9 cellular contexts compared by ENCODE assay signal in genomic region chr13:24274452-24274971, GRCh38. TPM values are rescaled to one million over a fixed set of nuclear protein-coding genes. Genes with fewer than 3 reads are reported as not detected.
DNase-seq lines count a peak whose midpoint lies in the region; ATAC-seq and TF ChIP-seq lines count a peak whose summit lies in the region.
"Had no signal": no experiment of that assay in that cellular context is flagged by ENCODE, and none has a peak within 500 bp of the region (broad histone marks: within the 10 kb centered on the region; RNA-seq: fewer than 3 reads in every experiment).

No MANE protein-coding gene starts in this region.

- H3K27ac ChIP-seq in A673 (ENCODE audit: low read depth, low read length, poor library complexity, severe bottlenecking) (peak overlapping the region; percentile 97), lower lobe of right lung (peak overlapping the region; percentile 43)
- H3K27ac ChIP-seq: VCaP had no signal

- intact Hi-C loops in A673 (cut with micrococcal nuclease; ENCODE audit: unreplicated experiment) (no loop called here), lower lobe of right lung (cut with DNase I) (no loop called here)
- intact Hi-C loops in activated T-helper 1 cell treated with anti-CD3 and anti-CD28 coated beads, Interleukin-12 subunit alpha, Interleukin-12 subunit beta, Interleukin-2, Interleukin-4 antibody, amounts not matched to agents 30 ng/mL and 10 ng/mL and 1 ng/mL, durations not matched to agents 14 hours and 24 hours and 36 hours (cut with micrococcal nuclease) = loop anchor here (1.0 to 10.0 kb wide), 18 partner anchors 9 to 1780 kb away; partner anchors contain the start of genes ATP12A, MTMR6, NUP58 and SHISA2

- peak overlapping the region; percentile 93 for H3K27ac Mint-ChIP-seq in activated T-helper 1 cell treated with anti-CD3 and anti-CD28 coated beads, Interleukin-12 subunit alpha, Interleukin-12 subunit beta, Interleukin-2, Interleukin-4 antibody, amounts not matched to agents 30 ng/mL and 10 ng/mL and 1 ng/mL, durations not matched to agents 14 hours and 24 hours and 36 hours

- no peaks in the 10 kb centered on the region for H3K9me3 Mint-ChIP-seq in activated T-helper 1 cell treated with anti-CD3 and anti-CD28 coated beads, Interleukin-12 subunit alpha, Interleukin-12 subunit beta, Interleukin-2, Interleukin-4 antibody, amounts not matched to agents 30 ng/mL and 10 ng/mL and 1 ng/mL, durations not matched to agents 14 hours and 24 hours and 36 hours

- H3K4me3 ChIP-seq in A673 (ENCODE audit: low read depth, low read length, poor library complexity, severe bottlenecking) (peak overlapping the region; percentile 53), lower lobe of right lung (no peak overlapping the region)

- H3K4me1 Mint-ChIP-seq in activated T-helper 1 cell treated with anti-CD3 and anti-CD28 coated beads, Interleukin-12 subunit alpha, Interleukin-12 subunit beta, Interleukin-2, Interleukin-4 antibody, amounts not matched to agents 30 ng/mL and 10 ng/mL and 1 ng/mL, durations not matched to agents 14 hours and 24 hours and 36 hours (ENCODE audit: low read depth) = peaks cover 88% of the 10 kb centered on the region

- H3K36me3 Mint-ChIP-seq in activated T-helper 1 cell treated with anti-CD3 and anti-CD28 coated beads, Interleukin-12 subunit alpha, Interleukin-12 subunit beta, Interleukin-2, Interleukin-4 antibody, amounts not matched to agents 30 ng/mL and 10 ng/mL and 1 ng/mL, durations not matched to agents 14 hours and 24 hours and 36 hours (ENCODE audit: low read depth) = peaks cover 21% of the 10 kb centered on the region

- H3K27me3 ChIP-seq in A673 (replicated peaks; ENCODE audit: insufficient read depth, low read depth, low read length, poor library complexity) = no peaks in the 10 kb centered on the region
- H3K27me3 ChIP-seq in lower lobe of right lung (ENCODE audit: low read depth) = no peaks in the 10 kb centered on the region

- H3K27me3 Mint-ChIP-seq in activated T-helper 1 cell treated with anti-CD3 and anti-CD28 coated beads, Interleukin-12 subunit alpha, Interleukin-12 subunit beta, Interleukin-2, Interleukin-4 antibody, amounts not matched to agents 30 ng/mL and 10 ng/mL and 1 ng/mL, durations not matched to agents 14 hours and 24 hours and 36 hours (ENCODE audit: insufficient read depth) = no peaks in the 10 kb centered on the region

- H3K4me3 Mint-ChIP-seq in activated T-helper 1 cell treated with anti-CD3 and anti-CD28 coated beads, Interleukin-12 subunit alpha, Interleukin-12 subunit beta, Interleukin-2, Interleukin-4 antibody, amounts not matched to agents 30 ng/mL and 10 ng/mL and 1 ng/mL, durations not matched to agents 14 hours and 24 hours and 36 hours = peak overlapping the region; percentile 62

- TF ChIP-seq CTCF in A673 (conservative IDR thresholded peaks at IDR 0.05; ENCODE audit: low read depth, low read length) (no peak), lower lobe of right lung (IDR thresholded peaks at IDR 0.05) (no peak)

- H3K4me1 ChIP-seq in A673 (ENCODE audit: insufficient read depth, low read length, poor library complexity, severe bottlenecking) (peaks cover 65% of the 10 kb centered on the region), lower lobe of right lung (peaks cover 68% of the 10 kb centered on the region)

- POLR2A ChIA-PET in A673 (lab: Charles Lee; ENCODE audit: low non-redundant PET) = interaction anchor here (0.7 kb wide), 1 partner anchor 236 kb away, joined by 4 read pairs; no protein-coding TSS in a partner anchor

- BruUV-seq in A673 (replicated peaks; lab: Mats Ljungman, UMichigan) = no TSS peak

- DNase-seq in A673 (ENCODE audit: low spot score) = peak; percentile 54
- DNase-seq in activated T-helper 1 cell treated with anti-CD3 and anti-CD28 coated beads, Interleukin-12 subunit alpha, Interleukin-12 subunit beta, Interleukin-2, Interleukin-4 antibody, amounts not matched to agents 30 ng/mL and 10 ng/mL and 1 ng/mL, durations not matched to agents 14 hours and 24 hours and 36 hours (ENCODE audit: low spot score) = peak; percentile 65
- no peak for DNase-seq in lower lobe of right lung
- peak; percentile 76 for DNase-seq in stimulated activated naive CD4-positive, alpha-beta T cell treated with Interleukin-2 at 50 U/mL for 16 hours (lab: John Stamatoyannopoulos, UW)
- no peak for DNase-seq in OCI-M2 (lab: John Stamatoyannopoulos, UW; ENCODE audit: unreplicated experiment)
- no peak for DNase-seq in NCI-H82 treated with DMSO at 0.1 percent for 48 hours (lab: John Stamatoyannopoulos, UW; ENCODE audit: unreplicated experiment)

- ATAC-seq in GM19463 (IDR thresholded peaks at IDR 0.05; ENCODE audit: unreplicated experiment) = peak; percentile 65
- peak; percentile 43 for ATAC-seq in HG03558 (IDR thresholded peaks at IDR 0.05; ENCODE audit: extremely low read depth, unreplicated experiment)
- ATAC-seq in lower lobe of right lung = peak in 1 of 2 donors; percentile 18

- no peaks in the 10 kb centered on the region for H3K36me3 ChIP-seq in A673 (ENCODE audit: insufficient read depth, low read length, poor library complexity, severe bottlenecking)
- H3K36me3 ChIP-seq in lower lobe of right lung = no peaks in the 10 kb centered on the region

- H3K9me3 ChIP-seq in A673 (ENCODE audit: low read depth, low read length, poor library complexity, severe bottlenecking) (no peaks in the 10 kb centered on the region), lower lobe of right lung (no peaks in the 10 kb centered on the region)

- CTCF ChIA-PET in A673 (lab: Charles Lee) = interaction anchor here (0.7 kb wide), 1 partner anchor 343 kb away, joined by 3 read pairs; no protein-coding TSS in a partner anchor

RNA-seq across cellular contexts. Expression of gene C1QTNF9, which starts 34.9 kb away (rescaled TPM):
- total RNA-seq in A673 (2021) = 0.34 TPM in 1 of 2 replicates, not detected in the other
- total RNA-seq in activated T-helper 1 cell treated with anti-CD3 and anti-CD28 coated beads, Interleukin-12 subunit alpha, Interleukin-12 subunit beta, Interleukin-2, Interleukin-4 antibody, amounts not matched to agents 30 ng/mL and 10 ng/mL and 1 ng/mL, durations not matched to agents 14 hours and 24 hours and 36 hours = not detected in 2 replicates
- not detected for total RNA-seq in lower lobe of right lung

Comparison
In these comparisons a context has a peak if more than half of its experiments do, and no peak if none do; other contexts are left out.
1. DNase-seq: peak in A673 (single experiment), activated T-helper 1 cell treated with anti-CD3 and anti-CD28 coated beads, Interleukin-12 subunit alpha, Interleukin-12 subunit beta, Interleukin-2, Interleukin-4 antibody, amounts not matched to agents 30 ng/mL and 10 ng/mL and 1 ng/mL, durations not matched to agents 14 hours and 24 hours and 36 hours (single experiment) and stimulated activated naive CD4-positive, alpha-beta T cell treated with Interleukin-2 at 50 U/mL for 16 hours (single experiment); none in lower lobe of right lung (single experiment), OCI-M2 (single experiment) and NCI-H82 treated with DMSO at 0.1 percent for 48 hours (single experiment).